In the genomic region with DNA sequence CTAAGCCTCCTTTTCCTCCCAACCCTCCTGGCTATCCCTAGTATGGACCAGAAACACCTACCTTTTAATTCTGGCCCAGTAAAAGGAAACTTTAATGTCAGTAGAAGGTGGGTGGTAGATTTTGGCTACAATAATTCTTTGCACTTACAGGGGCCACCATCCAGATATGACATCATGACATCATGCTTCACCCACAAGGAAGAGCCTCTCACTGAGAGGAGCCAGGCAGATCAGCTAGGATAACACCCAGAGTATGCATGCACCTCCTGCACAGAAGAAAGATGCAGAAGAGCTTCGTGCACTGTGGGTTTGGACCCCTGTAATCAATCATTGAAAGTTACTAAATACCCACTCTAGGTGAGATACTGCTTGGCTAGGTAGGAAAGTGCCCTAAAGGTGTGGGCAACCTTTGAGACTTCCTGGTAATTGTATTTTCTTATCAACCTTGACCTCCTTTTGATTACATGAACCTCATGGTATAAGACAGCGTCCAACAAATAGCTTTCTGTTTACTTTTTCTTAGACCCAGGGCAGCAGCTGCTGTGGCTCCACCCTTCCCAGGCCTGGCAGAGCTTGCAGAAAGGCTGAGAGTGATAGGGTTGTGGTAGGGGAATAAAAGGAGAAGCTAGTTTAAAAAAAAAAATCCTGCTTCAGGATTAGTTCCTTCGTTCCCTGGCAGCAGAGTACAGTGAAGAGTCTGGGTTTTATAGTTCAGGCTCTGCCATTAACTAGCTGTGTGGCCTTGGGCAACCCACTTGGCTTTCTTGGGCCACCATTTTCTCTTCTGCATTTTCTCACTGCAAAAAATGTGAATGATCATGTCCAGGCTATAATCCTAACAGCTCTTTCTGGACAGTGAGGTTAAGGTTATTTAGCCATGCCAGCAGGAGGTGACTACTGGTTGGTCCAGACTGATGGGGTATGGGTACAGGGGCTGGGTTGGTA, we compare ENCODE assay signal across 9 cellular contexts. TPM values are rescaled to one million over a fixed set of nuclear protein-coding genes. Genes with fewer than 3 reads are reported as not detected.
DNase-seq lines count a peak whose midpoint lies in the region; ATAC-seq, FAIRE-seq and TF ChIP-seq lines count a peak whose summit lies in the region.
"Had no signal": no experiment of that assay in that cellular context is flagged by ENCODE, and none has a peak within 500 bp of the region (broad histone marks: within the 10 kb centered on the region; RNA-seq: fewer than 3 reads in every experiment).

No MANE protein-coding gene starts in this region.

- intact Hi-C loops in GM12878 (cut with micrococcal nuclease; ENCODE audit: unreplicated experiment): no loop called here
- intact Hi-C loops in natural killer cell (cut with micrococcal nuclease): no loop called here

- POLR2A ChIA-PET in GM12878 (lab: Charles Lee): interaction anchor here (0.6 to 11.6 kb wide), 13 partner anchors 8 to 162 kb away, joined by 3 to 203 read pairs (median 4); a partner anchor contains a TSS

- CTCF ChIA-PET in GM12878 (lab: Yijun Ruan, JAX): interaction anchor here (0.5 to 13.2 kb wide), 21 partner anchors 9 to 90 kb away, joined by 3 to 194 read pairs (median 10); a partner anchor contains a TSS

- no TSS peak for BruUV-seq in GM12878 (replicated peaks; lab: Mats Ljungman, UMichigan)

- no peaks in the 10 kb centered on the region for H3K36me3 Mint-ChIP-seq in natural killer cell

- peaks cover 5 to 15% of the 10 kb centered on the region in 2 experiments for H3K36me3 ChIP-seq in GM12878 (ENCODE audit: control insufficient read depth in 2 of 2, insufficient read depth in 2 of 2, low read length in 1 of 2)

- H4K20me1 ChIP-seq in GM12878 (ENCODE audit: control insufficient read depth, insufficient read depth): no peaks in the 10 kb centered on the region

- peak overlapping the region; percentile 57; the same call in 1 of the 2 replicates for H3K4me3 ChIP-seq in GM12878

- peak overlapping the region; percentile 91 for H3K27ac ChIP-seq in GM12878 (ENCODE audit: control insufficient read depth, insufficient read depth)

- H3K27me3 Mint-ChIP-seq in natural killer cell (ENCODE audit: low read depth in 2 of 2): no peaks in the 10 kb centered on the region

- no peak for TF ChIP-seq RAD21 in GM12878 (IDR thresholded peaks at IDR 0.05; ENCODE audit: insufficient read depth, low read depth, low read length)

- H3K4me1 Mint-ChIP-seq in natural killer cell: peaks cover 67 to 84% of the 10 kb centered on the region in 2 donors

- peak overlapping the region; percentile 80 for H3K4me2 ChIP-seq in GM12878 (ENCODE audit: control insufficient read depth, insufficient read depth)

- RAD21 ChIA-PET in GM12878 (lab: Charles Lee; ENCODE audit: unreplicated experiment): interaction anchor here (0.8 to 9.6 kb wide), 14 partner anchors 7 to 92 kb away, joined by 4 to 216 read pairs (median 14); no protein-coding TSS in a partner anchor

- no peaks in the 10 kb centered on the region for H3K9me3 ChIP-seq in GM12878 (replicated peaks; ENCODE audit: control insufficient read depth, insufficient read depth, low read length)

- no peak for TF ChIP-seq POLR2A in GM12878 (IDR thresholded peaks at IDR 0.05; ENCODE audit: low read depth, low read length)

- H3K4me1 ChIP-seq in GM12878 (ENCODE audit: control insufficient read depth, insufficient read depth, low read length): peaks cover 66% of the 10 kb centered on the region

- no peak for FAIRE-seq in GM12878 (lab: Jason Lieb, UNC)
- FAIRE-seq in D721Med (lab: Jason Lieb, UNC): no peak

- peak overlapping the region; percentile 95 for H3K9ac ChIP-seq in GM12878 (ENCODE audit: control insufficient read depth, insufficient read depth, low read length)

- ATAC-seq in GM12878: no peak
- ATAC-seq in natural killer cell: no peak
- no peak for ATAC-seq in GM21526 (IDR thresholded peaks at IDR 0.05; ENCODE audit: low FRiP score, unreplicated experiment)

- no peak overlapping the region for H2AFZ ChIP-seq in GM12878 (ENCODE audit: control insufficient read depth, low read depth, low read length)

- H3K9me3 Mint-ChIP-seq in natural killer cell: no peaks in the 10 kb centered on the region

- TF ChIP-seq EP300 in GM12878 (IDR thresholded peaks at IDR 0.05; ENCODE audit: borderline replicate concordance in 1 of 2, control insufficient read depth in 1 of 2, low read depth in 2 of 2, low read length in 2 of 2): no peak

- 38% methylated on average over 3 of the region's 3 CpGs for WGBS in GM12878 (ENCODE audit: insufficient coverage, insufficient replicate concordance, low lambda C conversion rate, missing lambda C conversion rate)

- H3K27me3 ChIP-seq in GM12878 (replicated peaks in 1 of 2; ENCODE audit: control insufficient read depth in 2 of 2, insufficient read depth in 2 of 2, low read length in 1 of 2): no peaks in the 10 kb centered on the region

- TF ChIP-seq CTCF in GM12878 (IDR thresholded peaks at IDR 0.05 in 2 of 3, conservative IDR thresholded peaks at IDR 0.05 in 1 of 3; ENCODE audit: control insufficient read depth in 2 of 3, extremely low read depth in 1 of 3, insufficient read depth in 1 of 3, low read depth in 3 of 3, low read length in 3 of 3) (no peak), natural killer cell (IDR thresholded peaks at IDR 0.05) (no peak), D721Med (IDR thresholded peaks at IDR 0.05; ENCODE audit: insufficient read depth, missing control alignments) (no peak)

- in situ Hi-C loops in GM12878 (cut with MboI): no loop called here

- SMC1A ChIA-PET in GM12878 (lab: Charles Lee; ENCODE audit: uncharacterized antibody, unreplicated experiment): interaction anchor here (0.8 to 17.3 kb wide), 21 partner anchors 8 to 96 kb away, joined by 3 to 171 read pairs (median 13); no protein-coding TSS in a partner anchor

- peaks cover 95% of the 10 kb centered on the region for H3K79me2 ChIP-seq in GM12878 (ENCODE audit: control insufficient read depth, insufficient read depth, low read length)

- DNase-seq in COR-L47 (lab: John Stamatoyannopoulos, UW): peak; percentile 38
- peak; percentile 87 for DNase-seq in NCI-H146 treated with DMSO at 0.1 percent for 48 hours (lab: John Stamatoyannopoulos, UW; ENCODE audit: unreplicated experiment)
- DNase-seq in GM12878 (ENCODE audit: low read depth, low spot score): no peak
- no peak for DNase-seq in natural killer cell
- no peak for DNase-seq in kidney tubule cell (ENCODE audit: low spot score)
- DNase-seq in D721Med (ENCODE audit: insufficient read length, low spot score): no peak
- no peak for DNase-seq in SHP77 (lab: John Stamatoyannopoulos, UW)

- H3K4me3 Mint-ChIP-seq in natural killer cell: peak overlapping the region; percentile 57

- peak overlapping the region; percentile 91 to 92 for H3K27ac Mint-ChIP-seq in natural killer cell

TF ChIP-seq in GM12878, 131 proteins besides CTCF, POLR2A, EP300 and RAD21:
- TF ChIP-seq, protein P1, sequence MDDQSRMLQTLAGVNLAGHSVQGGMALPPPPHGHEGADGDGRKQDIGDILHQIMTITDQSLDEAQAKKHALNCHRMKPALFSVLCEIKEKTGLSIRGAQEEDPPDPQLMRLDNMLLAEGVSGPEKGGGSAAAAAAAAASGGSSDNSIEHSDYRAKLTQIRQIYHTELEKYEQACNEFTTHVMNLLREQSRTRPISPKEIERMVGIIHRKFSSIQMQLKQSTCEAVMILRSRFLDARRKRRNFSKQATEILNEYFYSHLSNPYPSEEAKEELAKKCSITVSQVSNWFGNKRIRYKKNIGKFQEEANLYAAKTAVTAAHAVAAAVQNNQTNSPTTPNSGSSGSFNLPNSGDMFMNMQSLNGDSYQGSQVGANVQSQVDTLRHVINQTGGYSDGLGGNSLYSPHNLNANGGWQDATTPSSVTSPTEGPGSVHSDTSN (IDR thresholded peaks at IDR 0.05; ENCODE audit: insufficient replicate concordance, low read depth, low read length): no peak
- TF ChIP-seq ATF7 (IDR thresholded peaks at IDR 0.05; ENCODE audit: low read depth) (peak; percentile 53), WRNIP1 (IDR thresholded peaks at IDR 0.05; ENCODE audit: borderline replicate concordance, low read depth, low read length) (0 out of 2 replicates have a peak, but pooled peaks have one; percentile 15)

RNA-seq across cellular contexts. Expression of a gene that starts 6.2 kb away (rescaled TPM):
- total RNA-seq in GM12878 (2013; cell fraction: nucleolus; rRNA removed): 26.9 and 29.0 TPM in 2 replicates
- total RNA-seq in GM12878 (2014; rRNA removed): 18.0 and 21.2 TPM in 2 replicates
- total RNA-seq in GM12878 (2014; rRNA removed; fragmentation: Illumina TruSeq; extraction: Trizol): 7.5 and 9.3 TPM in 2 replicates
- 33.3 and 35.9 TPM in 2 replicates for total RNA-seq in GM12878 (2021)
- polyA plus RNA-seq in GM12878 (2011; ENCODE audit: low read depth): 7.5 TPM
- polyA plus RNA-seq in GM12878 (2011; rRNA removed): 4.8 and 12.4 TPM in 2 replicates
- polyA plus RNA-seq in GM12878 (2011; cell fraction: cytosol; rRNA removed): 16.6 and 19.6 TPM in 2 replicates
- polyA plus RNA-seq in GM12878 (2011; cell fraction: nucleus; rRNA removed): 24.6 and 35.3 TPM in 2 replicates
- polyA plus RNA-seq in GM12878 (2012): 17.1 and 17.4 TPM in 2 replicates
- polyA plus RNA-seq in GM12878 (2014; fragmentation: Illumina TruSeq; extraction: Trizol): 6.7 and 18.2 TPM in 2 replicates
- polyA plus RNA-seq in GM12878 (2014; fragmentation: Nextera tagmentation; extraction: Ambion mirVana): 1 to 10 TPM; 2.1 to 4.5 TPM
- 23.9 and 24.4 TPM in 2 replicates for polyA plus RNA-seq in GM12878 (2014; rRNA removed)
- 10 to 100 TPM; 23.2 to 25.1 TPM for polyA plus RNA-seq in GM12878 (2016; fragmentation: Nextera tagmentation; extraction: Ambion mirVana)
- polyA minus RNA-seq in GM12878 (2011; rRNA and poly(A)+ RNA removed): 9.2 and 17.2 TPM in 2 replicates
- 6.3 and 8.7 TPM in 2 replicates for polyA minus RNA-seq in GM12878 (2011; cell fraction: cytosol; rRNA and poly(A)+ RNA removed)
- 5.9 and 10.3 TPM in 2 replicates for polyA minus RNA-seq in GM12878 (2011; cell fraction: nucleus; rRNA and poly(A)+ RNA removed)
- total RNA-seq in natural killer cell: 10 to 100 TPM; 28.0 to 31.9 (median 31.6) TPM

RNA-seq across cellular contexts. Expression of a gene that starts 48.8 kb away (rescaled TPM):
- 0.24 TPM in 1 of 2 replicates, not detected in the other for total RNA-seq in GM12878 (2013; cell fraction: nucleolus; rRNA removed)
- total RNA-seq in GM12878 (2014; rRNA removed): 0.11 TPM in 1 of 2 replicates, not detected in the other
- not detected in 2 replicates for total RNA-seq in GM12878 (2014; rRNA removed; fragmentation: Illumina TruSeq; extraction: Trizol)
- total RNA-seq in GM12878 (2021): 0.13 and 0.21 TPM in 2 replicates
- polyA plus RNA-seq in GM12878 (2011; ENCODE audit: low read depth): 0.24 TPM
- polyA plus RNA-seq in GM12878 (2011; rRNA removed): 0.03 TPM in 1 of 2 replicates, not detected in the other
- polyA plus RNA-seq in GM12878 (2011; cell fraction: cytosol; rRNA removed): not detected in 2 replicates
- polyA plus RNA-seq in GM12878 (2011; cell fraction: nucleus; rRNA removed): 0.06 and 0.10 TPM in 2 replicates
- polyA plus RNA-seq in GM12878 (2012): 0.29 and 0.32 TPM in 2 replicates
- not detected in 2 replicates for polyA plus RNA-seq in GM12878 (2014; fragmentation: Illumina TruSeq; extraction: Trizol)
- polyA plus RNA-seq in GM12878 (2014; fragmentation: Nextera tagmentation; extraction: Ambion mirVana): under 1 TPM; 0.11 to 0.13 TPM
- 0.06 TPM in 1 of 2 replicates, not detected in the other for polyA plus RNA-seq in GM12878 (2014; rRNA removed)
- polyA plus RNA-seq in GM12878 (2016; fragmentation: Nextera tagmentation; extraction: Ambion mirVana): under 1 TPM in 1 of 2 experiments, not detected in 1; 0.35 TPM
- polyA minus RNA-seq in GM12878 (2011; rRNA and poly(A)+ RNA removed): not detected in 2 replicates
- polyA minus RNA-seq in GM12878 (2011; cell fraction: cytosol; rRNA and poly(A)+ RNA removed): not detected in 2 replicates
- not detected in 2 replicates for polyA minus RNA-seq in GM12878 (2011; cell fraction: nucleus; rRNA and poly(A)+ RNA removed)
- under 1 TPM in 1 of 3 donors, not detected in 2; 0.43 TPM for total RNA-seq in natural killer cell
- total RNA-seq: pulmonary artery endothelial cell had no signal

Comparison
In these comparisons a context has a peak if more than half of its experiments do, and no peak if none do; other contexts are left out.
1. DNase-seq: peak in COR-L47 (single experiment) and NCI-H146 treated with DMSO at 0.1 percent for 48 hours (single experiment); none in GM12878 (single experiment), natural killer cell (single experiment), kidney tubule cell (single experiment), D721Med (single experiment) and SHP77 (0 of 2).